Comparison of ENCODE assay signal across 8 cellular contexts in the genomic region with DNA sequence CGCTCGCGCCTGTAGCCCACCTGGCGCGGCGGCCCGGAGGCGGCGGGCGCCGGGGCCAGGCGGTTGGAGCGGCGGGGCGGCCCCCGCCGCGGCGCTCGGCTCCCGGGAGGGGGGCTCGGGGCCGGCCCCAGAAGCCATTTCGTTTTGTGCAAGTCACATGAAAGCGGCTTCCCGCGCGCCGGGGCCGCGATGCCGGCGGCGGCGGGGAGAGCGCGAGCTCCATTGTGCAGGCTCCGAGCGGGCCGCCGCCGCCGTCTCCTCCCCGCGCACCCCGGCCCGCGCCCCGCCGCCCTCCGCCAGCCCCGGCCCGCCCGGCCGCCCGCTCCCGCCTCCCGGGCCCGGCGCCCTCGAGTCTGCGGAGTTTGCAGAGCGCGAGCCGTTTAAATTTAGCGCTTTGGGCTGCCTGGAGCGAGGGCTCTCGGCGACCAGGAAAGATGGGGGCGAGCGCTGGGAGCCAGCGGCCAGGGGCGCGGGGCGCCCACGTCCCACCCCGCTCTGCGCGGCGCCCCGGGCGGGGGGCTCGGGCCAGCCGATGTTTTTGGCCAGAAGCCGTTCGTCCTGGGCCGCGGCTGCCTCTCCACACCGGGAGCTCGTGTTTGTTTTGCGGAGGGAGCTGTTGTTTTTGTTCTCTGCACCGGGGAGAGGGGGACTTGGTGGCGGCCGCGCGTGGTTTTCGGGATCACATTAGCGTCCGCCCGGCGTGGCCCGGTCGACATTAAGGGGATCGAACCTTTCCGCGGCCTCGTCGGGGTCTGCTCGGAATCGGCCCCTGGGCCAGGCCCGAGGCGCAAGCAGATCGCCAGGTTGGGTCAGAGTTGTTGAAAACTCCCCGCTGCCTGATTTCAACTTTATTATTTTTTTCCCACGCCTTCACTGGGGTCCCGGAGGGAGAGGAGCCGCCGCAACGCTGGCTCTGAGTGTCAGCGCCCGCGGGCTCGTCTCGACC. TPM values are rescaled to one million over a fixed set of nuclear protein-coding genes. Genes with fewer than 3 reads are reported as not detected.
A peak's percentile ranks its signal among the peaks of the same experiment; 100 is the strongest.
DNase-seq lines count a peak whose midpoint lies in the region; ATAC-seq and TF ChIP-seq lines count a peak whose summit lies in the region.

No MANE protein-coding gene starts in this region.

- H3K4me3 Mint-ChIP-seq in CD8-positive, alpha-beta memory T cell: peak overlapping the region; percentile 74 to 89 (median 82)
- peak overlapping the region; percentile 75 to 93 (median 86) for H3K4me3 Mint-ChIP-seq in naive thymus-derived CD4-positive, alpha-beta T cell

- intact Hi-C loops in naive thymus-derived CD4-positive, alpha-beta T cell (cut with micrococcal nuclease): loop anchor here (2.0 to 5.0 kb wide), 3 partner anchors 104 to 184 kb away; a partner anchor contains a TSS

- H3K4me1 Mint-ChIP-seq in CD8-positive, alpha-beta memory T cell: peaks cover 11 to 22% (median 12%) of the 10 kb centered on the region in 3 donors
- H3K4me1 Mint-ChIP-seq in naive thymus-derived CD4-positive, alpha-beta T cell: peaks cover 0 to 17% (median 10%) of the 10 kb centered on the region in 7 donors

- H3K27me3 ChIP-seq in CD8-positive, alpha-beta memory T cell (ENCODE audit: insufficient read depth, low read length, poor library complexity, severe bottlenecking): peaks cover 3% of the 10 kb centered on the region
- no peaks in the 10 kb centered on the region for H3K27me3 ChIP-seq in naive thymus-derived CD4-positive, alpha-beta T cell (ENCODE audit: control insufficient read depth in 2 of 2, insufficient read depth in 2 of 2, low read length in 2 of 2)

- H3K36me3 ChIP-seq in CD8-positive, alpha-beta memory T cell (ENCODE audit: insufficient read depth, low read length): no peaks in the 10 kb centered on the region
- H3K36me3 ChIP-seq in naive thymus-derived CD4-positive, alpha-beta T cell (ENCODE audit: control insufficient read depth in 2 of 3, insufficient read depth in 3 of 3, low read length in 3 of 3): no peaks in the 10 kb centered on the region

- peak; percentile 56 for ATAC-seq in naive thymus-derived CD4-positive, alpha-beta T cell

- TF ChIP-seq CTCF in fibroblast of mammary gland (conservative IDR thresholded peaks at IDR 0.05; ENCODE audit: control insufficient read depth, insufficient read depth, low read depth, low read length): no peak

- peaks cover 0 to 9% (median 2%) of the 10 kb centered on the region in 3 donors for H3K36me3 Mint-ChIP-seq in CD8-positive, alpha-beta memory T cell
- peaks cover 0 to 8% (median 0%) of the 10 kb centered on the region in 5 donors for H3K36me3 Mint-ChIP-seq in naive thymus-derived CD4-positive, alpha-beta T cell

- no peaks in the 10 kb centered on the region for H3K9me3 ChIP-seq in CD8-positive, alpha-beta memory T cell (ENCODE audit: low read length)
- H3K9me3 ChIP-seq in naive thymus-derived CD4-positive, alpha-beta T cell (ENCODE audit: control insufficient read depth in 2 of 3, low read length in 3 of 3): no peaks in the 10 kb centered on the region

- H3K27ac Mint-ChIP-seq in CD8-positive, alpha-beta memory T cell: peak overlapping the region in 2 of 8 donors; percentile 56 to 64
- H3K27ac Mint-ChIP-seq in naive thymus-derived CD4-positive, alpha-beta T cell: peak overlapping the region in 7 of 9 donors; percentile 23 to 85 (median 64)

- DNase-seq in CD8-positive, alpha-beta memory T cell: peak in 2 of 5 donors; percentile 6 to 50
- DNase-seq in HPDE6-E6E7 (ENCODE audit: extremely low spot score): peak; percentile 17
- peak; percentile 56 for DNase-seq in activated T-cell treated with anti-CD3 and anti-CD28 coated beads, Interleukin-2, amount 50 U/mL, for 1 hour
- DNase-seq in fibroblast of mammary gland (ENCODE audit: low read depth): no peak
- peak; percentile 24 to 57 (median 37) for DNase-seq in naive thymus-derived CD4-positive, alpha-beta T cell
- no peak for DNase-seq in T1000 (lab: John Stamatoyannopoulos, UW)
- DNase-seq in NCI-H1048 (lab: John Stamatoyannopoulos, UW): no peak
- no peak for DNase-seq in GM19238 (ENCODE audit: insufficient read length, low spot score)

- POLR2A ChIA-PET in CD8-positive, alpha-beta memory T cell (lab: Charles Lee): no interaction called here
- POLR2A ChIA-PET in naive thymus-derived CD4-positive, alpha-beta T cell (lab: Charles Lee): interaction anchor here (0.6 to 1.9 kb wide), 2 partner anchors 16 to 675 kb away, joined by 3 to 7 read pairs; no protein-coding TSS in a partner anchor

- H3K4me1 ChIP-seq in CD8-positive, alpha-beta memory T cell (ENCODE audit: insufficient read depth, low read length): peaks cover 15% of the 10 kb centered on the region
- peaks cover 0 to 18% of the 10 kb centered on the region in 2 donors for H3K4me1 ChIP-seq in naive thymus-derived CD4-positive, alpha-beta T cell (ENCODE audit: control insufficient read depth in 2 of 2, insufficient read depth in 2 of 2, low read length in 2 of 2)

- CTCF ChIA-PET in CD8-positive, alpha-beta memory T cell (lab: Charles Lee): no interaction called here
- CTCF ChIA-PET in naive thymus-derived CD4-positive, alpha-beta T cell (lab: Charles Lee): interaction anchor here (1.2 kb wide), 1 partner anchor 18 kb away, joined by 4 read pairs; no protein-coding TSS in a partner anchor

- peak overlapping the region; percentile 31 for H3K27ac ChIP-seq in CD8-positive, alpha-beta memory T cell (ENCODE audit: low read depth, low read length)
- H3K27ac ChIP-seq in naive thymus-derived CD4-positive, alpha-beta T cell (ENCODE audit: low read depth, low read length): peak overlapping the region; percentile 43

- peak overlapping the region; percentile 37 for H3K4me3 ChIP-seq in CD8-positive, alpha-beta memory T cell (ENCODE audit: low read length)
- H3K4me3 ChIP-seq in fibroblast of mammary gland (ENCODE audit: control insufficient read depth, low read depth, low read length): peak overlapping the region; percentile 53
- peak overlapping the region; percentile 57 for H3K4me3 ChIP-seq in naive thymus-derived CD4-positive, alpha-beta T cell (ENCODE audit: low read length)

- peaks cover 13 to 20% of the 10 kb centered on the region in 2 donors for H3K27me3 Mint-ChIP-seq in CD8-positive, alpha-beta memory T cell
- H3K27me3 Mint-ChIP-seq in naive thymus-derived CD4-positive, alpha-beta T cell: peaks cover 5 to 27% (median 6%) of the 10 kb centered on the region in 5 donors

- H3K9me3 Mint-ChIP-seq in CD8-positive, alpha-beta memory T cell: peaks cover 0 to 13% (median 3%) of the 10 kb centered on the region in 5 donors
- H3K9me3 Mint-ChIP-seq in naive thymus-derived CD4-positive, alpha-beta T cell: peaks cover 0 to 20% (median 3%) of the 10 kb centered on the region in 11 donors

RNA-seq across cellular contexts. Expression of a gene that starts 1.0 kb away (rescaled TPM):
- total RNA-seq in CD8-positive, alpha-beta memory T cell: 1 to 10 TPM; 2.5 to 3.0 TPM
- 3.3 TPM for polyA plus RNA-seq in CD8-positive, alpha-beta memory T cell
- total RNA-seq in naive thymus-derived CD4-positive, alpha-beta T cell: 1 to 10 TPM; 4.1 to 6.6 (median 5.4) TPM
- 10 to 100 TPM in 1 of 2 donors, 1 to 10 TPM in 1; 4.0 to 11.9 TPM for polyA plus RNA-seq in naive thymus-derived CD4-positive, alpha-beta T cell

RNA-seq across cellular contexts. Expression of a gene that starts 55.9 kb away (rescaled TPM):
- total RNA-seq in CD8-positive, alpha-beta memory T cell: 10 to 100 TPM; 32.1 to 33.9 TPM
- 18.3 TPM for polyA plus RNA-seq in CD8-positive, alpha-beta memory T cell
- 100 to 1,000 TPM in 4 of 5 experiments, 10 to 100 TPM in 1; 57.0 to 123 (median 115) TPM for total RNA-seq in naive thymus-derived CD4-positive, alpha-beta T cell
- 10 to 100 TPM; 17.4 to 29.8 TPM for polyA plus RNA-seq in naive thymus-derived CD4-positive, alpha-beta T cell

Comparison
In these comparisons a context has a peak if more than half of its experiments do, and no peak if none do; other contexts are left out.
1. DNase-seq: peak in HPDE6-E6E7 (single experiment), activated T-cell treated with anti-CD3 and anti-CD28 coated beads, Interleukin-2, amount 50 U/mL, for 1 hour (single experiment) and naive thymus-derived CD4-positive, alpha-beta T cell (9 of 9); none in fibroblast of mammary gland (single experiment), T1000 (single experiment), NCI-H1048 (single experiment) and GM19238 (single experiment).
2. Peak in every context shown above with its lines, with median percentiles within 50 percentile points of each other: H3K4me3 ChIP-seq.